Comparison of ENCODE assay signal across 15 cellular contexts in the genomic region with DNA sequence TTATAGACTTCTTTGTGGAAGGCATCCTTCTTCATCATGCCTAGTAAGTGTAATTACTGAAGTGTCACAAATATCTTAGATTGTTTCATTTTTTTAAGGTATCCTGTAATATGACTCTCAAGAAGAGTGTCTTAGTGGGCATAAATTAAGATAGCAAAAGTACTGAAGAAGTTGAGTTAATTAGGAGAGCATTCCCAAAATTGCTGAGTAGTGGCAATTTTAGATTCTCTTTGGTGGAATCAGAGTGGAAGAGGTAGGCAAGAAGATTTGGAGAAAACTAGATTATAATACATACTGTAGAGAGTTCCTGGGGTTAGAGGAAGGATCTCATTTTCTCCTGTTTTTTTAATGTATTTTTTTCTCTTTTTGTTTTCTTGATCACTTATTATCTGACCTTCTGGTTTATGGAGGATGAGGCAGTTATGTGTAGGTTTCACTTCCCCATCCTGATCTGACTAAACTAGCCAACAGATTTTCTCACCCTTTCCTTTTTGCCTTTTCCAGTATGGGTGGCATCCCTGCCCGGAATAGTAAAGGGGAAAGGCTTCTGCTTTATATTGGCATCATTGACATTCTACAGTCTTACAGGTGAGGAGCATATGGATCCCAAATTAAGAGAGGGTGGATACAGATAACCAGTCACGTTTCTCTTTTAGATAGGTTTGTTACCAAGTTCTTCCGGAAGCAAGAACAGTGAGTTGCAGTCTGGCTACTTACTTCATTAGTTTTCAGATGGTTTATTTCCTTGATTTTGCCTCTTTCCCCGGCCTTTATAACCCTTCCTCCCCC. TPM values are rescaled to one million over a fixed set of nuclear protein-coding genes. Genes with fewer than 3 reads are reported as not detected.
DNase-seq lines count a peak whose midpoint lies in the region; ATAC-seq, FAIRE-seq and TF ChIP-seq lines count a peak whose summit lies in the region.
"Had no signal": no experiment of that assay in that cellular context is flagged by ENCODE, and none has a peak within 500 bp of the region (broad histone marks: within the 10 kb centered on the region; RNA-seq: fewer than 3 reads in every experiment).

No MANE protein-coding gene starts in this region.

- no peak for FAIRE-seq in K562 (lab: Jason Lieb, UNC)
- FAIRE-seq: small intestine had no signal

- POLR2A ChIA-PET in K562 (lab: Yijun Ruan, JAX): interaction anchor here (0.8 to 1.4 kb wide), 2 partner anchors 48 to 73 kb away, joined by 3 to 4 read pairs; a partner anchor contains a TSS

- H3K27me3 ChIP-seq in K562 (ENCODE audit: control insufficient read depth in 2 of 2, insufficient read depth in 2 of 2, low read length in 2 of 2): no peaks in the 10 kb centered on the region
- H3K27me3 ChIP-seq: gastroesophageal sphincter, upper lobe of left lung had no signal

- no peaks in the 10 kb centered on the region for H3K9me3 Mint-ChIP-seq in activated T-cell treated with anti-CD3 and anti-CD28 coated beads, Interleukin-2, amount 50 U/mL, for 72 hours
- H3K9me3 Mint-ChIP-seq in stimulated activated effector memory CD8-positive, alpha-beta T cell treated with anti-CD3 and anti-CD28 coated beads, Interleukin-12 subunit alpha, Interleukin-12 subunit beta, amount 100 ng/mL, for 72 hours: no peaks in the 10 kb centered on the region
- H3K9me3 Mint-ChIP-seq: nephron had no signal

- no peak for TF ChIP-seq EP300 in K562 (IDR thresholded peaks at IDR 0.05; ENCODE audit: low read length)

- no peak overlapping the region for H3K9ac ChIP-seq in K562 (ENCODE audit: insufficient read depth in 1 of 2, low read depth in 2 of 2, low read length in 2 of 2)

- DNase-seq in activated T-cell treated with anti-CD3 and anti-CD28 coated beads, Interleukin-2, amount 50 U/mL, for 72 hours: no peak
- no peak for DNase-seq in activated T-cell treated with anti-CD3 and anti-CD28 coated beads, Interleukin-2, amount 50 U/mL, for 1 hour
- DNase-seq in NAMALWA (ENCODE audit: low spot score): peak; percentile 41
- no peak for DNase-seq in K562 (ENCODE audit: extremely low read depth in 1 of 4, low spot score in 3 of 4)
- DNase-seq in stimulated activated effector memory CD8-positive, alpha-beta T cell treated with anti-CD3 and anti-CD28 coated beads, Interleukin-12 subunit alpha, Interleukin-12 subunit beta, amount 100 ng/mL, for 72 hours (ENCODE audit: low spot score in 2 of 2): no peak
- no peak for DNase-seq in NCI-H1930 (lab: John Stamatoyannopoulos, UW)
- no peak for DNase-seq in COLO668 (lab: John Stamatoyannopoulos, UW; ENCODE audit: unreplicated experiment)
- DNase-seq: activated CD4-positive, CD25-positive, alpha-beta regulatory T cell treated with anti-CD3 and anti-CD28 coated beads, Interleukin-2, amount 50 U/mL, for 72 hours; activated naive CD4-positive, alpha-beta T cell treated with anti-CD3 and anti-CD28 coated beads, Interleukin-2, amount 50 U/mL, for 16 hours; NCI-H1092; small intestine; upper lobe of left lung had no signal

- H3K36me3 Mint-ChIP-seq in activated T-cell treated with anti-CD3 and anti-CD28 coated beads, Interleukin-2, amount 50 U/mL, for 72 hours (ENCODE audit: insufficient read depth in 2 of 2): peaks cover 9 to 57% of the 10 kb centered on the region in 2 donors
- H3K36me3 Mint-ChIP-seq in stimulated activated effector memory CD8-positive, alpha-beta T cell treated with anti-CD3 and anti-CD28 coated beads, Interleukin-12 subunit alpha, Interleukin-12 subunit beta, amount 100 ng/mL, for 72 hours: peaks cover 100% of the 10 kb centered on the region

- no TSS peak for BruUV-seq in K562 (replicated peaks; lab: Mats Ljungman, UMichigan)

- H3K4me3 ChIP-seq in K562: no peak overlapping the region
- H3K4me3 ChIP-seq: gastroesophageal sphincter, upper lobe of left lung had no signal

- H3K9me3 ChIP-seq in K562 (replicated peaks; ENCODE audit: control insufficient read depth, insufficient read depth, low read depth, low read length): no peaks in the 10 kb centered on the region; the same call in 1 of the 2 replicates
- H3K9me3 ChIP-seq: gastroesophageal sphincter, upper lobe of left lung had no signal

- no peak for TF ChIP-seq POLR2A in K562 (conservative IDR thresholded peaks at IDR 0.05)

- no peaks in the 10 kb centered on the region for H3K79me2 ChIP-seq in K562 (ENCODE audit: control insufficient read depth, insufficient read depth, low read length)

- H3K27ac Mint-ChIP-seq in activated T-cell treated with anti-CD3 and anti-CD28 coated beads, Interleukin-2, amount 50 U/mL, for 72 hours: peak overlapping the region; percentile 66
- peak overlapping the region; percentile 69 for H3K27ac Mint-ChIP-seq in stimulated activated effector memory CD8-positive, alpha-beta T cell treated with anti-CD3 and anti-CD28 coated beads, Interleukin-12 subunit alpha, Interleukin-12 subunit beta, amount 100 ng/mL, for 72 hours
- H3K27ac Mint-ChIP-seq: nephron had no signal

- no peak for TF ChIP-seq RAD21 in K562 (CRISPR knock-in tag; conservative IDR thresholded peaks at IDR 0.05 in 1 of 2, IDR thresholded peaks at IDR 0.05 in 1 of 2)

- ATAC-seq in activated T-cell treated with anti-CD3 and anti-CD28 coated beads, Interleukin-2, amount 50 U/mL, for 72 hours (replicated peaks in 1 of 2): no peak
- ATAC-seq in K562 (no peak), HG03565 (IDR thresholded peaks at IDR 0.05; ENCODE audit: unreplicated experiment) (no peak)
- no peak for ATAC-seq in stimulated activated effector memory CD8-positive, alpha-beta T cell treated with anti-CD3 and anti-CD28 coated beads, Interleukin-12 subunit alpha, Interleukin-12 subunit beta, amount 100 ng/mL, for 72 hours
- ATAC-seq: gastroesophageal sphincter had no signal

- no peaks in the 10 kb centered on the region for H3K9me1 ChIP-seq in K562 (ENCODE audit: control insufficient read depth, insufficient read depth, low read length)

- in situ Hi-C loops in K562 (cut with MboI): no loop called here

- H3K4me1 Mint-ChIP-seq in activated T-cell treated with anti-CD3 and anti-CD28 coated beads, Interleukin-2, amount 50 U/mL, for 72 hours (ENCODE audit: low read depth): no peaks in the 10 kb centered on the region
- H3K4me1 Mint-ChIP-seq in stimulated activated effector memory CD8-positive, alpha-beta T cell treated with anti-CD3 and anti-CD28 coated beads, Interleukin-12 subunit alpha, Interleukin-12 subunit beta, amount 100 ng/mL, for 72 hours: no peaks in the 10 kb centered on the region
- H3K4me1 Mint-ChIP-seq: nephron had no signal

- H3K4me1 ChIP-seq in K562 (replicated peaks in 1 of 2; ENCODE audit: control insufficient read depth in 2 of 2, insufficient read depth in 2 of 2, low read length in 2 of 2): no peaks in the 10 kb centered on the region; a peak in 1 of 5 replicates
- H3K4me1 ChIP-seq: upper lobe of left lung had no signal

- no peak overlapping the region for H3K4me3 Mint-ChIP-seq in activated T-cell treated with anti-CD3 and anti-CD28 coated beads, Interleukin-2, amount 50 U/mL, for 72 hours
- H3K4me3 Mint-ChIP-seq in stimulated activated effector memory CD8-positive, alpha-beta T cell treated with anti-CD3 and anti-CD28 coated beads, Interleukin-12 subunit alpha, Interleukin-12 subunit beta, amount 100 ng/mL, for 72 hours: no peak overlapping the region
- H3K4me3 Mint-ChIP-seq: nephron had no signal

- H2AFZ ChIP-seq in K562 (ENCODE audit: low read depth, low read length): no peak overlapping the region

- intact Hi-C loops in K562 (cut with micrococcal nuclease): no loop called here

- H3K36me3 ChIP-seq in K562 (ENCODE audit: control insufficient read depth, insufficient read depth, low read length): peaks cover 72% of the 10 kb centered on the region; the same call in 2 of the 3 replicates

- H3K4me2 ChIP-seq in K562 (ENCODE audit: insufficient read depth, low read length): no peak overlapping the region

- H3K27ac ChIP-seq in K562 (ENCODE audit: extremely low read depth, low read depth, low read length): no peak overlapping the region
- H3K27ac ChIP-seq: gastroesophageal sphincter, upper lobe of left lung had no signal

- WGBS in K562 (ENCODE audit: insufficient coverage, low coverage, missing lambda C conversion rate): 55% methylated on average over 4 of the region's 4 CpGs

- no peaks in the 10 kb centered on the region for H4K20me1 ChIP-seq in K562 (replicated peaks; ENCODE audit: control insufficient read depth, insufficient read depth, low read length)

- no peaks in the 10 kb centered on the region for H3K27me3 Mint-ChIP-seq in activated T-cell treated with anti-CD3 and anti-CD28 coated beads, Interleukin-2, amount 50 U/mL, for 72 hours (ENCODE audit: low read depth)

- CTCF ChIA-PET in K562 (lab: Yijun Ruan, JAX; ENCODE audit: low intra/inter-chr PET ratio): no interaction called here

- TF ChIP-seq CTCF in K562 (IDR thresholded peaks at IDR 0.05 in 2 of 3, conservative IDR thresholded peaks at IDR 0.05 in 1 of 3; ENCODE audit: insufficient read depth in 2 of 3, low read depth in 1 of 3, low read length in 3 of 3): no peak

RNA-seq across cellular contexts. Expression of a gene that starts 16.7 kb away (rescaled TPM):
- total RNA-seq in activated T-cell treated with anti-CD3 and anti-CD28 coated beads, Interleukin-2, amount 50 U/mL, for 72 hours: 100 to 1,000 TPM; 168 to 205 TPM
- total RNA-seq in K562 (2011; cell fraction: chromatin; rRNA removed; ENCODE audit: low replicate concordance): 204 and 285 TPM in 2 replicates
- total RNA-seq in K562 (2011; cell fraction: nucleolus; rRNA removed): 154 and 177 TPM in 2 replicates
- 184 and 195 TPM in 2 replicates for total RNA-seq in K562 (2011; cell fraction: nucleoplasm; rRNA removed)
- 298 and 306 TPM in 2 replicates for total RNA-seq in K562 (2014; rRNA removed)
- 322 and 353 TPM in 2 replicates for total RNA-seq in K562 (2014; rRNA removed; fragmentation: Illumina TruSeq; extraction: Trizol)
- total RNA-seq in K562 (2015; rRNA removed; fragmentation: Illumina TruSeq; extraction: Trizol): 291 and 295 TPM in 2 replicates
- 243 and 255 TPM in 2 replicates for total RNA-seq in K562 (2021)
- polyA plus RNA-seq in K562 (2011; rRNA removed): 298 and 324 TPM in 2 replicates
- polyA plus RNA-seq in K562 (2011; cell fraction: cytosol; rRNA removed): 395 and 420 TPM in 2 replicates
- polyA plus RNA-seq in K562 (2011; cell fraction: nucleus; rRNA removed): 143 and 175 TPM in 2 replicates
- 260 and 366 TPM in 2 replicates for polyA plus RNA-seq in K562 (2012)
- polyA plus RNA-seq in K562 (2014; fragmentation: Illumina TruSeq; extraction: Trizol): 283 and 307 TPM in 2 replicates
- polyA plus RNA-seq in K562 (2014; fragmentation: Nextera tagmentation; extraction: Ambion mirVana): 100 to 1,000 TPM; 194 to 243 TPM
- 302 and 313 TPM in 2 replicates for polyA plus RNA-seq in K562 (2014; rRNA removed)
- 332 and 377 TPM in 2 replicates for polyA minus RNA-seq in K562 (2011; rRNA and poly(A)+ RNA removed)
- 124 and 136 TPM in 2 replicates for polyA minus RNA-seq in K562 (2011; cell fraction: cytosol; rRNA and poly(A)+ RNA removed)
- polyA minus RNA-seq in K562 (2011; cell fraction: nucleus; rRNA and poly(A)+ RNA removed): 48.2 and 62.2 TPM in 2 replicates

RNA-seq across cellular contexts. Expression of a gene that starts 39.5 kb away (rescaled TPM):
- total RNA-seq in activated T-cell treated with anti-CD3 and anti-CD28 coated beads, Interleukin-2, amount 50 U/mL, for 72 hours: 10 to 100 TPM; 77.5 to 80.3 TPM
- total RNA-seq in K562 (2011; cell fraction: chromatin; rRNA removed; ENCODE audit: low replicate concordance): 161 and 178 TPM in 2 replicates
- 84.5 and 85.7 TPM in 2 replicates for total RNA-seq in K562 (2011; cell fraction: nucleolus; rRNA removed)
- 104 and 116 TPM in 2 replicates for total RNA-seq in K562 (2011; cell fraction: nucleoplasm; rRNA removed)
- 16.9 and 21.3 TPM in 2 replicates for total RNA-seq in K562 (2014; rRNA removed)
- total RNA-seq in K562 (2014; rRNA removed; fragmentation: Illumina TruSeq; extraction: Trizol): 18.8 and 20.6 TPM in 2 replicates
- total RNA-seq in K562 (2015; rRNA removed; fragmentation: Illumina TruSeq; extraction: Trizol): 22.8 and 24.9 TPM in 2 replicates
- total RNA-seq in K562 (2021): 21.9 and 25.8 TPM in 2 replicates
- 33.5 and 42.4 TPM in 2 replicates for polyA plus RNA-seq in K562 (2011; rRNA removed)
- 23.8 and 29.9 TPM in 2 replicates for polyA plus RNA-seq in K562 (2011; cell fraction: cytosol; rRNA removed)
- polyA plus RNA-seq in K562 (2011; cell fraction: nucleus; rRNA removed): 47.1 and 51.9 TPM in 2 replicates
- polyA plus RNA-seq in K562 (2012): 14.8 and 15.0 TPM in 2 replicates
- 26.3 and 36.4 TPM in 2 replicates for polyA plus RNA-seq in K562 (2014; fragmentation: Illumina TruSeq; extraction: Trizol)
- 1 to 10 TPM; 1.9 to 4.2 TPM for polyA plus RNA-seq in K562 (2014; fragmentation: Nextera tagmentation; extraction: Ambion mirVana)
- 17.2 and 22.4 TPM in 2 replicates for polyA plus RNA-seq in K562 (2014; rRNA removed)
- 54.7 and 69.0 TPM in 2 replicates for polyA minus RNA-seq in K562 (2011; rRNA and poly(A)+ RNA removed)
- 15.1 and 19.9 TPM in 2 replicates for polyA minus RNA-seq in K562 (2011; cell fraction: cytosol; rRNA and poly(A)+ RNA removed)
- polyA minus RNA-seq in K562 (2011; cell fraction: nucleus; rRNA and poly(A)+ RNA removed): 21.3 and 28.2 TPM in 2 replicates

RNA-seq across cellular contexts. Expression of a gene that starts 44.2 kb away (rescaled TPM):
- total RNA-seq in activated T-cell treated with anti-CD3 and anti-CD28 coated beads, Interleukin-2, amount 50 U/mL, for 72 hours: 10 to 100 TPM; 39.9 to 40.3 TPM
- total RNA-seq in K562 (2011; cell fraction: chromatin; rRNA removed; ENCODE audit: low replicate concordance): 31.3 and 87.1 TPM in 2 replicates
- 63.7 and 79.5 TPM in 2 replicates for total RNA-seq in K562 (2011; cell fraction: nucleolus; rRNA removed)
- total RNA-seq in K562 (2011; cell fraction: nucleoplasm; rRNA removed): 34.4 and 45.7 TPM in 2 replicates
- total RNA-seq in K562 (2014; rRNA removed): 12.3 and 15.6 TPM in 2 replicates
- 5.1 and 6.9 TPM in 2 replicates for total RNA-seq in K562 (2014; rRNA removed; fragmentation: Illumina TruSeq; extraction: Trizol)
- 10.6 and 10.7 TPM in 2 replicates for total RNA-seq in K562 (2015; rRNA removed; fragmentation: Illumina TruSeq; extraction: Trizol)
- 22.7 and 26.4 TPM in 2 replicates for total RNA-seq in K562 (2021)
- polyA plus RNA-seq in K562 (2011; rRNA removed): 9.0 and 16.9 TPM in 2 replicates
- 18.6 and 24.5 TPM in 2 replicates for polyA plus RNA-seq in K562 (2011; cell fraction: cytosol; rRNA removed)
- 32.1 and 47.9 TPM in 2 replicates for polyA plus RNA-seq in K562 (2011; cell fraction: nucleus; rRNA removed)
- polyA plus RNA-seq in K562 (2012): 14.2 and 25.5 TPM in 2 replicates
- polyA plus RNA-seq in K562 (2014; fragmentation: Illumina TruSeq; extraction: Trizol): 11.5 and 14.4 TPM in 2 replicates
- polyA plus RNA-seq in K562 (2014; fragmentation: Nextera tagmentation; extraction: Ambion mirVana): under 1 TPM; 0.13 to 0.21 TPM
- polyA plus RNA-seq in K562 (2014; rRNA removed): 12.8 and 13.2 TPM in 2 replicates
- polyA minus RNA-seq in K562 (2011; rRNA and poly(A)+ RNA removed): 15.5 and 16.2 TPM in 2 replicates
- polyA minus RNA-seq in K562 (2011; cell fraction: cytosol; rRNA and poly(A)+ RNA removed): 19.1 and 23.9 TPM in 2 replicates
- 33.4 and 47.0 TPM in 2 replicates for polyA minus RNA-seq in K562 (2011; cell fraction: nucleus; rRNA and poly(A)+ RNA removed)

RNA-seq across cellular contexts. Expression of a gene that starts 47.9 kb away (rescaled TPM):
- 10 to 100 TPM; 77.8 to 94.1 TPM for total RNA-seq in activated T-cell treated with anti-CD3 and anti-CD28 coated beads, Interleukin-2, amount 50 U/mL, for 72 hours
- total RNA-seq in K562 (2011; cell fraction: chromatin; rRNA removed; ENCODE audit: low replicate concordance): 26.2 and 29.1 TPM in 2 replicates
- total RNA-seq in K562 (2011; cell fraction: nucleolus; rRNA removed): 10.8 and 17.2 TPM in 2 replicates
- 15.5 and 20.0 TPM in 2 replicates for total RNA-seq in K562 (2011; cell fraction: nucleoplasm; rRNA removed)
- total RNA-seq in K562 (2014; rRNA removed) (72.2 and 78.4 TPM in 2 replicates), K562 (2014; rRNA removed; fragmentation: Illumina TruSeq; extraction: Trizol) (58.2 and 64.5 TPM in 2 replicates), K562 (2015; rRNA removed; fragmentation: Illumina TruSeq; extraction: Trizol) (73.7 and 79.6 TPM in 2 replicates), K562 (2021) (75.7 and 81.6 TPM in 2 replicates)
- polyA plus RNA-seq in K562 (2011; rRNA removed) (80.9 and 113 TPM in 2 replicates), K562 (2014; fragmentation: Illumina TruSeq; extraction: Trizol) (126 and 131 TPM in 2 replicates), K562 (2014; fragmentation: Nextera tagmentation; extraction: Ambion mirVana) (10 to 100 TPM in 1 of 2 experiments, 1 to 10 TPM in 1; 7.2 to 21.9 TPM), K562 (2014; rRNA removed) (89.0 and 96.0 TPM in 2 replicates)
- 76.3 and 89.8 TPM in 2 replicates for polyA plus RNA-seq in K562 (2011; cell fraction: cytosol; rRNA removed)
- 37.1 and 39.9 TPM in 2 replicates for polyA plus RNA-seq in K562 (2011; cell fraction: nucleus; rRNA removed)
- 58.9 and 73.2 TPM in 2 replicates for polyA plus RNA-seq in K562 (2012)
- polyA minus RNA-seq in K562 (2011; rRNA and poly(A)+ RNA removed): 41.7 and 44.6 TPM in 2 replicates
- polyA minus RNA-seq in K562 (2011; cell fraction: cytosol; rRNA and poly(A)+ RNA removed): 24.7 and 25.1 TPM in 2 replicates
- polyA minus RNA-seq in K562 (2011; cell fraction: nucleus; rRNA and poly(A)+ RNA removed): 4.4 and 13.4 TPM in 2 replicates
